ENCODE assay signal across 11 cellular contexts in the genomic region with DNA sequence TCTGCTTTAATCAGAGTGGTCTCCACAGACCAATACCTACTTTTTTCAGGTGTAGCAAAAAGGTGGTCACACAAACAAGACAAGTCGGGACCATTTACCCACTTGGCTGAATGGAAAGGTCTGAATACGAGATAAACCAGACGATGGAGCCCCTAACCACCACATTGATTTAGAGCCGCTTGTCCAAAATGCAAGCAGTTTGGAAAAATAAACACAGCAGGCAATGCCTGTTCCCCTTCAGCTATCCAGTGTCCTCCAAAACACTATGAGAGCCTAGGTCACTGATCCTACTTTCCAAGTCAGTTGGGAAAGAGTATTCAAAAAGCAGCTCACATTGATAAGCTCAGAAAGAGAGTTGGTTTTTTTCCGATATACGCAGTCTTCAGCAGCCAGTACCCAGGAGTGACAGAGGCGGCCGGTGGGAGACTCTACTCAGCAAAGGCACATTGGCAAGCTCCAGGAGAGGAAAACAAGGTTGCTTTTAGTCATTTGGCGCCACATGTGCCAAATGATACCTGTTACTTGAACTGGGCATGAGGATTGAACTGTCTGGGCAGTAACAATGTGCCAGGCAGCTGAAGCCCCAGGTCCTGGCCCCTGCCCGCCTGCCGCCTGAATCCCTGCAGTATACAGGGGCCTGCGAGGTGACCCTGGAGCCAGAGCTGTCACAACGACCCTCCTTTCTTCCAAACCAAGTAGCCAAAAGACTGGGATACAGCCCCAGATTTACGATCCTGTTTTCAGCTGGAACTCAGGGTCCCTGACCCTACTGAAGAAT.
DNase-seq lines count a peak whose midpoint lies in the region; ATAC-seq and TF ChIP-seq lines count a peak whose summit lies in the region.
"Had no signal": no experiment of that assay in that cellular context is flagged by ENCODE, and none has a peak within 500 bp of the region (broad histone marks: within the 10 kb centered on the region; RNA-seq: fewer than 3 reads in every experiment).

No MANE protein-coding gene starts in this region.

- H3F3A ChIP-seq in MM.1S (ENCODE audit: insufficient read depth, low read length), result peaks cover 5% of the 10 kb centered on the region; the same call in 1 of the 2 replicates

- H3K9ac ChIP-seq in OCI-LY3 (ENCODE audit: low read length) (peak overlapping the region; percentile 50), MM.1S (ENCODE audit: low read length) (no peak overlapping the region)

- H3K27me3 ChIP-seq in CD8-positive, alpha-beta memory T cell (ENCODE audit: insufficient read depth, low read length, poor library complexity, severe bottlenecking), result no peaks in the 10 kb centered on the region
- H3K27me3 ChIP-seq in OCI-LY3 (ENCODE audit: low read depth, low read length) (no peaks in the 10 kb centered on the region), dorsolateral prefrontal cortex (no peaks in the 10 kb centered on the region), MM.1S (replicated peaks; ENCODE audit: insufficient read depth, low read length) (no peaks in the 10 kb centered on the region)

- peaks cover 6% of the 10 kb centered on the region; the same call in 1 of the 2 replicates for H3K79me2 ChIP-seq in OCI-LY3 (ENCODE audit: low read length)
- H3K79me2 ChIP-seq in MM.1S (ENCODE audit: low read length), result no peaks in the 10 kb centered on the region

- intact Hi-C loops in dorsolateral prefrontal cortex (cut with DNase I), result no loop called here
- intact Hi-C loops in left ventricle myocardium superior (cut with micrococcal nuclease), result no loop called here

- peak overlapping the region; percentile 62 for H3K4me2 ChIP-seq in OCI-LY3 (ENCODE audit: low read length)
- no peak overlapping the region for H3K4me2 ChIP-seq in MM.1S (ENCODE audit: low read depth, low read length)

- ATAC-seq in HG02981 (IDR thresholded peaks at IDR 0.05; ENCODE audit: unreplicated experiment), result no peak
- ATAC-seq in left ventricle myocardium superior, result no peak
- ATAC-seq: PC-3 had no signal

- no peak overlapping the region for H3K27ac ChIP-seq in CD8-positive, alpha-beta memory T cell (ENCODE audit: low read depth, low read length)
- H3K27ac ChIP-seq in OCI-LY3 (ENCODE audit: low read length) (peak overlapping the region; percentile 43), dorsolateral prefrontal cortex (peak overlapping the region in 58 of 59 donors; percentile 2 to 98 (median 83)), MM.1S (ENCODE audit: low read length) (no peak overlapping the region)

- peaks cover 88 to 98% (median 97%) of the 10 kb centered on the region in 3 donors for H3K4me1 Mint-ChIP-seq in CD8-positive, alpha-beta memory T cell
- peaks cover 87% of the 10 kb centered on the region for H3K4me1 Mint-ChIP-seq in nephron progenitor cell

- H4K20me1 ChIP-seq in OCI-LY3 (ENCODE audit: insufficient read depth, low read length) (peaks cover under 1% of the 10 kb centered on the region; the same call in 1 of the 2 replicates), MM.1S (ENCODE audit: insufficient read depth, low read length) (no peaks in the 10 kb centered on the region)

- TF ChIP-seq CTCF in OCI-LY3 (IDR thresholded peaks at IDR 0.05; ENCODE audit: low read depth, low read length) (no peak), dorsolateral prefrontal cortex (IDR thresholded peaks at IDR 0.05 in 54 of 56, conservative IDR thresholded peaks at IDR 0.05 in 2 of 56; ENCODE audit: low read depth in 1 of 56, partially characterized antibody in 56 of 56) (peak in 10 of 56 donors; percentile 2 to 46 (median 12)), nephron progenitor cell (IDR thresholded peaks at IDR 0.05) (no peak), GM10266 (IDR thresholded peaks at IDR 0.05; ENCODE audit: control insufficient read depth, insufficient read depth, low read depth, missing control alignments) (no peak), MM.1S (IDR thresholded peaks at IDR 0.05; ENCODE audit: low read length) (no peak)

- H2AFZ ChIP-seq in OCI-LY3 (ENCODE audit: low read depth, low read length), result no peak overlapping the region
- no peak overlapping the region for H2AFZ ChIP-seq in MM.1S (ENCODE audit: low read length)

- no peak for DNase-seq in CD8-positive, alpha-beta memory T cell
- no peak for DNase-seq in dorsolateral prefrontal cortex
- DNase-seq in nephron progenitor cell, result peak; percentile 56
- no peak for DNase-seq in GM10266 (ENCODE audit: extremely low spot score)
- DNase-seq in MM.1S, result no peak
- DNase-seq in left ventricle myocardium superior, result no peak
- DNase-seq: GDM1, NCI-H2081, PC-3 had no signal

- peak overlapping the region; percentile 39 to 74 (median 68) for H3K4me3 Mint-ChIP-seq in CD8-positive, alpha-beta memory T cell
- H3K4me3 Mint-ChIP-seq in nephron progenitor cell, result peak overlapping the region; percentile 54

- peak overlapping the region; percentile 86 to 99 (median 92) for H3K27ac Mint-ChIP-seq in CD8-positive, alpha-beta memory T cell
- H3K27ac Mint-ChIP-seq in nephron progenitor cell, result peak overlapping the region; percentile 96

- CTCF ChIA-PET in CD8-positive, alpha-beta memory T cell (lab: Charles Lee), result interaction anchor here (0.8 to 2.0 kb wide), 5 partner anchors 10 to 45 kb away, joined by 3 to 7 read pairs (median 4); no protein-coding TSS in a partner anchor

- no peaks in the 10 kb centered on the region for H3K9me2 ChIP-seq in MM.1S (replicated peaks; ENCODE audit: insufficient read depth, low read length)

- H3K4me1 ChIP-seq in CD8-positive, alpha-beta memory T cell (ENCODE audit: insufficient read depth, low read length), result peaks cover 94% of the 10 kb centered on the region
- peaks cover 39% of the 10 kb centered on the region for H3K4me1 ChIP-seq in OCI-LY3 (ENCODE audit: low read length)
- peaks cover 25% of the 10 kb centered on the region for H3K4me1 ChIP-seq in MM.1S (ENCODE audit: low read length)

- H3K9me3 ChIP-seq in CD8-positive, alpha-beta memory T cell (ENCODE audit: low read length), result no peaks in the 10 kb centered on the region
- H3K9me3 ChIP-seq in OCI-LY3 (ENCODE audit: insufficient read depth, low read length) (no peaks in the 10 kb centered on the region), MM.1S (replicated peaks; ENCODE audit: insufficient read depth, low read length) (no peaks in the 10 kb centered on the region)

- POLR2A ChIA-PET in CD8-positive, alpha-beta memory T cell (lab: Charles Lee), result interaction anchor here (0.5 to 2.0 kb wide), 4 partner anchors 13 to 260 kb away, joined by 3 to 6 read pairs (median 3); a partner anchor contains a TSS

- no peaks in the 10 kb centered on the region for H3K9me3 Mint-ChIP-seq in CD8-positive, alpha-beta memory T cell
- peaks cover 4% of the 10 kb centered on the region for H3K9me3 Mint-ChIP-seq in nephron progenitor cell

- H3K27me3 Mint-ChIP-seq in CD8-positive, alpha-beta memory T cell, result no peaks in the 10 kb centered on the region
- H3K27me3 Mint-ChIP-seq in nephron progenitor cell (ENCODE audit: low read depth, poor library complexity), result peaks cover 8% of the 10 kb centered on the region

- peaks cover 24% of the 10 kb centered on the region for H3K36me3 ChIP-seq in CD8-positive, alpha-beta memory T cell (ENCODE audit: insufficient read depth, low read length)
- H3K36me3 ChIP-seq in OCI-LY3 (replicated peaks; ENCODE audit: low read depth, low read length), result peaks cover 18% of the 10 kb centered on the region
- no peaks in the 10 kb centered on the region for H3K36me3 ChIP-seq in MM.1S (replicated peaks; ENCODE audit: insufficient read depth, low read length)

- peaks cover 25 to 75% (median 26%) of the 10 kb centered on the region in 3 donors for H3K36me3 Mint-ChIP-seq in CD8-positive, alpha-beta memory T cell
- H3K36me3 Mint-ChIP-seq in nephron progenitor cell (ENCODE audit: low read depth), result peaks cover 24% of the 10 kb centered on the region

- H3K4me3 ChIP-seq in CD8-positive, alpha-beta memory T cell (ENCODE audit: low read length), result no peak overlapping the region
- H3K4me3 ChIP-seq in OCI-LY3 (ENCODE audit: low read length), result peak overlapping the region; percentile 41
- H3K4me3 ChIP-seq in dorsolateral prefrontal cortex, result peak overlapping the region in 35 of 59 donors; percentile 0 to 44 (median 17)
- H3K4me3 ChIP-seq in MM.1S (ENCODE audit: low read length), result no peak overlapping the region

Comparison
In these comparisons a context has a peak if more than half of its experiments do, and no peak if none do; other contexts are left out.
1. H3K27ac ChIP-seq: peak in OCI-LY3 (single experiment) and dorsolateral prefrontal cortex (58 of 59); none in CD8-positive, alpha-beta memory T cell (single experiment) and MM.1S (single experiment).
2. H3K4me3 ChIP-seq: peak in OCI-LY3 (single experiment) and dorsolateral prefrontal cortex (35 of 59); none in CD8-positive, alpha-beta memory T cell (single experiment) and MM.1S (single experiment).